ENCODE assay signal across 1 cellular context in genomic region chr18:35005963-35006577, GRCh38.
TF ChIP-seq lines count a peak whose summit lies in the region.

No MANE protein-coding gene starts in this region.

TF ChIP-seq in GM23338, 12 proteins besides CTCF, POLR2A, EP300 and RAD21 (continued from another document):
- no peak for TF ChIP-seq ZNF462 (CRISPR knock-in tag; IDR thresholded peaks at IDR 0.05)
- TF ChIP-seq JUNB (IDR thresholded peaks at IDR 0.05; ENCODE audit: unreplicated experiment) = no peak
- TF ChIP-seq ETS1 (IDR thresholded peaks at IDR 0.05) = no peak
- no peak for TF ChIP-seq REST (IDR thresholded peaks at IDR 0.05; ENCODE audit: unreplicated experiment)
- no peak for TF ChIP-seq CREB1 (CRISPR knock-in tag; IDR thresholded peaks at IDR 0.05; ENCODE audit: low read depth)
- TF ChIP-seq STAT1 (IDR thresholded peaks at IDR 0.05; ENCODE audit: unreplicated experiment) = no peak
